In genomic region chr5:14134086-14134485, GRCh38 we compare ENCODE assay signal across 15 cellular contexts. TPM values are rescaled to one million over a fixed set of nuclear protein-coding genes. Genes with fewer than 3 reads are reported as not detected.
DNase-seq lines count a peak whose midpoint lies in the region; ATAC-seq lines count a peak whose summit lies in the region.
"Had no signal": no experiment of that assay in that cellular context is flagged by ENCODE, and none has a peak within 500 bp of the region (broad histone marks: within the 10 kb centered on the region; RNA-seq: fewer than 3 reads in every experiment).

No MANE protein-coding gene starts in this region.

- 64% methylated on average over 1 of the region's 1 CpG for WGBS in right cardiac atrium

- no peaks in the 10 kb centered on the region for H3K27me3 ChIP-seq in right cardiac atrium (ENCODE audit: control insufficient read depth, insufficient read depth)

- no peak overlapping the region for H3K27ac ChIP-seq in right cardiac atrium (ENCODE audit: low read length)
- H3K27ac ChIP-seq: HL-60 had no signal

- peaks cover 4% of the 10 kb centered on the region for H3K4me1 ChIP-seq in right cardiac atrium (ENCODE audit: control insufficient read depth, insufficient read depth, low read length)

- peak; percentile 62 for ATAC-seq in left ventricle myocardium superior
- no peak for ATAC-seq in right cardiac atrium
- no peak for ATAC-seq in HG02763 (IDR thresholded peaks at IDR 0.05; ENCODE audit: unreplicated experiment)
- ATAC-seq: K562 had no signal

- no peak overlapping the region for H3K4me3 ChIP-seq in right cardiac atrium (ENCODE audit: low read length)
- H3K4me3 ChIP-seq: K562 had no signal

- intact Hi-C loops in left ventricle myocardium superior (cut with micrococcal nuclease) (no loop called here), right cardiac atrium (cut with DNase I) (no loop called here)

- peaks cover 4% of the 10 kb centered on the region for H3K9me3 ChIP-seq in right cardiac atrium (ENCODE audit: control insufficient read depth, low read length)

- no peak for DNase-seq in left ventricle myocardium superior
- DNase-seq in right cardiac atrium, result no peak
- peak; percentile 92 for DNase-seq in NCI-H345 (lab: John Stamatoyannopoulos, UW)
- DNase-seq in foreskin melanocyte, result peak; percentile 21
- no peak for DNase-seq in COLO829 (ENCODE audit: low spot score)
- DNase-seq in stimulated activated CD4-positive, alpha-beta T cell treated with anti-CD3 and anti-CD28 coated beads, Interleukin-1b, Interleukin-23, amount 100 ng/mL, for 48 hours, result no peak
- DNase-seq: AML-193, GOT3, NCI-H1048, NCI-H1694, NCI-H2227 treated with DMSO at 0.1 percent for 48 hours, NCI-H748 treated with DMSO at 0.1 percent for 48 hours had no signal

RNA-seq across cellular contexts. Expression of gene TRIO, which starts 9.1 kb away (rescaled TPM):
- 57.0 TPM for total RNA-seq in left ventricle myocardium superior
- 10 to 100 TPM; 46.6 to 66.0 (median 55.5) TPM for total RNA-seq in right cardiac atrium
- 31.3 TPM for polyA plus RNA-seq in right cardiac atrium

Comparison
In these comparisons a context has a peak if more than half of its experiments do, and no peak if none do; other contexts are left out.
1. DNase-seq: peak in NCI-H345 (single experiment) and foreskin melanocyte (single experiment); none in left ventricle myocardium superior (single experiment), right cardiac atrium (0 of 3), COLO829 (single experiment) and stimulated activated CD4-positive, alpha-beta T cell treated with anti-CD3 and anti-CD28 coated beads, Interleukin-1b, Interleukin-23, amount 100 ng/mL, for 48 hours (single experiment).